Comparison of ENCODE assay signal across 25 cellular contexts in genomic region chr11:70798296-70798695, GRCh38.
DNase-seq lines count a peak whose midpoint lies in the region; ATAC-seq and TF ChIP-seq lines count a peak whose summit lies in the region.
"Had no signal": no experiment of that assay in that cellular context is flagged by ENCODE, and none has a peak within 500 bp of the region (broad histone marks: within the 10 kb centered on the region; RNA-seq: fewer than 3 reads in every experiment).

No MANE protein-coding gene starts in this region.

- 89 to 94% (median 91%) methylated on average over 26 of the region's 26 CpGs for WGBS in spleen, 5 donors

- no peak for TF ChIP-seq CTCF in lower lobe of right lung (IDR thresholded peaks at IDR 0.05)
- TF ChIP-seq CTCF in spleen (IDR thresholded peaks at IDR 0.05 in 8 of 11, conservative IDR thresholded peaks at IDR 0.05 in 3 of 11): no peak
- TF ChIP-seq CTCF in upper lobe of right lung (IDR thresholded peaks at IDR 0.05): no peak
- TF ChIP-seq CTCF in endothelial cell (IDR thresholded peaks at IDR 0.05; ENCODE audit: unreplicated experiment): no peak
- TF ChIP-seq CTCF in activated CD8-positive, alpha-beta T cell treated with anti-CD3 and anti-CD28 coated beads for 36 hours (IDR thresholded peaks at IDR 0.05): no peak

- intact Hi-C loops in lower lobe of right lung (cut with DNase I): no loop called here
- intact Hi-C loops in spleen (cut with DNase I; ENCODE audit: low total_unique reads): no loop called here
- intact Hi-C loops in upper lobe of right lung (cut with DNase I): no loop called here
- intact Hi-C loops in activated CD8-positive, alpha-beta T cell treated with anti-CD3 and anti-CD28 coated beads for 36 hours (cut with micrococcal nuclease): no loop called here

- CTCF ChIA-PET in activated CD8-positive, alpha-beta T cell treated with anti-CD3 and anti-CD28 coated beads for 36 hours (lab: Charles Lee): no interaction called here

- H3K4me1 ChIP-seq in lower lobe of right lung (no peaks in the 10 kb centered on the region), spleen (peaks cover 0 to under 1% (median 0%) of the 10 kb centered on the region in 6 donors), upper lobe of right lung (no peaks in the 10 kb centered on the region)
- H3K4me1 ChIP-seq: BE2C, BLaER1 had no signal

- peaks cover 4% of the 10 kb centered on the region for H3K9me3 Mint-ChIP-seq in endothelial cell (ENCODE audit: unreplicated experiment)
- H3K9me3 Mint-ChIP-seq in activated naive CD4-positive, alpha-beta T cell treated with anti-CD3 and anti-CD28 coated beads, Interleukin-2, amount 50 U/mL, for 72 hours: peaks cover 14 to 18% of the 10 kb centered on the region in 2 donors
- peaks cover 12% of the 10 kb centered on the region for H3K9me3 Mint-ChIP-seq in activated CD8-positive, alpha-beta T cell treated with anti-CD3 and anti-CD28 coated beads for 36 hours

- no peak overlapping the region for H3K27ac Mint-ChIP-seq in endothelial cell (ENCODE audit: unreplicated experiment)
- H3K27ac Mint-ChIP-seq in activated naive CD4-positive, alpha-beta T cell treated with anti-CD3 and anti-CD28 coated beads, Interleukin-2, amount 50 U/mL, for 72 hours: no peak overlapping the region
- H3K27ac Mint-ChIP-seq in activated CD8-positive, alpha-beta T cell treated with anti-CD3 and anti-CD28 coated beads for 36 hours: no peak overlapping the region
- H3K27ac Mint-ChIP-seq: CD14-positive monocyte; CD4-positive, alpha-beta memory T cell; CD4-positive, CD25-positive, alpha-beta regulatory T cell; CD8-positive, alpha-beta memory T cell had no signal

- POLR2A ChIA-PET in activated CD8-positive, alpha-beta T cell treated with anti-CD3 and anti-CD28 coated beads for 36 hours (lab: Charles Lee): no interaction called here

- H3K4me1 Mint-ChIP-seq in endothelial cell (ENCODE audit: unreplicated experiment): no peaks in the 10 kb centered on the region
- H3K4me1 Mint-ChIP-seq in activated CD8-positive, alpha-beta T cell treated with anti-CD3 and anti-CD28 coated beads for 36 hours (ENCODE audit: low read depth): no peaks in the 10 kb centered on the region
- H3K4me1 Mint-ChIP-seq: CD14-positive monocyte; CD4-positive, alpha-beta memory T cell; CD4-positive, CD25-positive, alpha-beta regulatory T cell; CD8-positive, alpha-beta memory T cell had no signal

- H3K27ac ChIP-seq in angular gyrus (ENCODE audit: low read depth, low read length): peak overlapping the region; percentile 45
- no peak overlapping the region for H3K27ac ChIP-seq in lower lobe of right lung
- no peak overlapping the region for H3K27ac ChIP-seq in spleen
- H3K27ac ChIP-seq in upper lobe of right lung: no peak overlapping the region
- H3K27ac ChIP-seq: BLaER1 had no signal

- DNase-seq in lower lobe of right lung (peak; percentile 37), spleen (peak; percentile 51), upper lobe of right lung (peak; percentile 55), endothelial cell (ENCODE audit: low spot score) (no peak)
- DNase-seq in activated naive CD4-positive, alpha-beta T cell treated with anti-CD3 and anti-CD28 coated beads, Interleukin-2, amount 50 U/mL, for 72 hours (ENCODE audit: low spot score in 2 of 2): no peak
- no peak for DNase-seq in activated CD8-positive, alpha-beta T cell treated with anti-CD3 and anti-CD28 coated beads for 36 hours
- DNase-seq: 8988T; ACHN; BE2C; C1 segment of cervical spinal cord; CD4-positive, alpha-beta memory T cell; CD4-positive, CD25-positive, alpha-beta regulatory T cell; CD8-positive, alpha-beta memory T cell; COR-L47; DMS 273 treated with DMSO at 0.1 percent for 48 hours; DMS153; DMS53; DMS79; DND-41; EL; GDM1 had no signal

- H3K36me3 Mint-ChIP-seq in endothelial cell (ENCODE audit: low read depth, unreplicated experiment): peaks cover 30% of the 10 kb centered on the region
- peaks cover 0 to 14% of the 10 kb centered on the region in 2 donors for H3K36me3 Mint-ChIP-seq in activated naive CD4-positive, alpha-beta T cell treated with anti-CD3 and anti-CD28 coated beads, Interleukin-2, amount 50 U/mL, for 72 hours
- no peaks in the 10 kb centered on the region for H3K36me3 Mint-ChIP-seq in activated CD8-positive, alpha-beta T cell treated with anti-CD3 and anti-CD28 coated beads for 36 hours (ENCODE audit: low read depth)
- H3K36me3 Mint-ChIP-seq: CD14-positive monocyte; CD4-positive, alpha-beta memory T cell; CD4-positive, CD25-positive, alpha-beta regulatory T cell had no signal

- TF ChIP-seq POLR2A in spleen (IDR thresholded peaks at IDR 0.05): no peak

- peaks cover 10% of the 10 kb centered on the region for H3K9me3 ChIP-seq in lower lobe of right lung
- peaks cover 0 to 39% (median 28%) of the 10 kb centered on the region in 8 donors for H3K9me3 ChIP-seq in spleen
- H3K9me3 ChIP-seq in upper lobe of right lung: no peaks in the 10 kb centered on the region
- H3K9me3 ChIP-seq: BE2C had no signal

- H3K36me3 ChIP-seq in lower lobe of right lung (no peaks in the 10 kb centered on the region), spleen (no peaks in the 10 kb centered on the region), upper lobe of right lung (no peaks in the 10 kb centered on the region)
- H3K36me3 ChIP-seq: BE2C, BLaER1 had no signal

- H3K4me3 ChIP-seq in lower lobe of right lung: no peak overlapping the region
- no peak overlapping the region for H3K4me3 ChIP-seq in spleen
- no peak overlapping the region for H3K4me3 ChIP-seq in upper lobe of right lung
- H3K4me3 ChIP-seq: BLaER1, GM12878 had no signal

- H3K4me3 Mint-ChIP-seq in endothelial cell (ENCODE audit: unreplicated experiment): no peak overlapping the region
- no peak overlapping the region for H3K4me3 Mint-ChIP-seq in activated CD8-positive, alpha-beta T cell treated with anti-CD3 and anti-CD28 coated beads for 36 hours
- H3K4me3 Mint-ChIP-seq: CD14-positive monocyte; CD4-positive, alpha-beta memory T cell; CD4-positive, CD25-positive, alpha-beta regulatory T cell; CD8-positive, alpha-beta memory T cell had no signal

- ATAC-seq in lower lobe of right lung (no peak), upper lobe of right lung (no peak)
- no peak for ATAC-seq in activated naive CD4-positive, alpha-beta T cell treated with anti-CD3 and anti-CD28 coated beads, Interleukin-2, amount 50 U/mL, for 72 hours
- no peak for ATAC-seq in activated CD8-positive, alpha-beta T cell treated with anti-CD3 and anti-CD28 coated beads for 36 hours
- ATAC-seq: GM12878 had no signal

- H3K27me3 Mint-ChIP-seq in endothelial cell (ENCODE audit: unreplicated experiment): no peaks in the 10 kb centered on the region
- no peaks in the 10 kb centered on the region for H3K27me3 Mint-ChIP-seq in activated CD8-positive, alpha-beta T cell treated with anti-CD3 and anti-CD28 coated beads for 36 hours
- H3K27me3 Mint-ChIP-seq: CD4-positive, CD25-positive, alpha-beta regulatory T cell; CD8-positive, alpha-beta memory T cell had no signal

- no peaks in the 10 kb centered on the region for H3K27me3 ChIP-seq in lower lobe of right lung (ENCODE audit: low read depth)
- peaks cover 0 to under 1% (median 0%) of the 10 kb centered on the region in 7 donors for H3K27me3 ChIP-seq in spleen (replicated peaks in 1 of 7)
- H3K27me3 ChIP-seq in upper lobe of right lung: no peaks in the 10 kb centered on the region
- H3K27me3 ChIP-seq: BE2C, BLaER1 had no signal

Comparison
In these comparisons a context has a peak if more than half of its experiments do, and no peak if none do; other contexts are left out.
1. DNase-seq: peak in lower lobe of right lung (single experiment), spleen (single experiment) and upper lobe of right lung (single experiment); none in endothelial cell (single experiment), activated naive CD4-positive, alpha-beta T cell treated with anti-CD3 and anti-CD28 coated beads, Interleukin-2, amount 50 U/mL, for 72 hours (0 of 2) and activated CD8-positive, alpha-beta T cell treated with anti-CD3 and anti-CD28 coated beads for 36 hours (single experiment).